Comparison of ENCODE assay signal across 8 cellular contexts in genomic region chr19:43575156-43575950, GRCh38. TPM values are rescaled to one million over a fixed set of nuclear protein-coding genes. Genes with fewer than 3 reads are reported as not detected.
DNase-seq lines count a peak whose midpoint lies in the region; ATAC-seq and TF ChIP-seq lines count a peak whose summit lies in the region.

Gene PINLYP (plus strand): TSS chr19:43575801. CDS start chr19:43577192, 1,391 bp downstream.
Gene XRCC1 (minus strand): TSS chr19:43575527. CDS start chr19:43575458, 69 bp downstream.

- peaks cover 41% of the 10 kb centered on the region for H3K4me1 Mint-ChIP-seq in activated CD4-positive, alpha-beta T cell treated with anti-CD3 and anti-CD28 coated beads for 36 hours

- peak within 1 kb of the TSS; percentile 87 for H3K4me3 Mint-ChIP-seq in activated CD4-positive, alpha-beta T cell treated with anti-CD3 and anti-CD28 coated beads for 36 hours

- DNase-seq in AG20443 (ENCODE audit: low spot score) (peak; percentile 99), NCI-H510A (lab: John Stamatoyannopoulos, UW) (peak; percentile 96), choroid plexus epithelial cell (ENCODE audit: low read depth) (peak; percentile 99), kidney glomerular epithelial cell (lab: John Stamatoyannopoulos, UW) (peak; percentile 96)
- DNase-seq in activated CD4-positive, alpha-beta T cell treated with anti-CD3 and anti-CD28 coated beads for 36 hours = peak; percentile 99
- peak; percentile 82 to 90 for DNase-seq in stimulated activated CD4-positive, alpha-beta T cell treated with anti-CD3 and anti-CD28 coated beads, Interleukin-1b, Interleukin-23, amount 100 ng/mL, for 1 hour (ENCODE audit: low read depth in 2 of 2)

- peaks cover 2% of the 10 kb centered on the region for H3K36me3 Mint-ChIP-seq in activated CD4-positive, alpha-beta T cell treated with anti-CD3 and anti-CD28 coated beads for 36 hours (ENCODE audit: low read depth)

- H3K27me3 Mint-ChIP-seq in activated CD4-positive, alpha-beta T cell treated with anti-CD3 and anti-CD28 coated beads for 36 hours = no peaks in the 10 kb centered on the region

- H3K9me3 Mint-ChIP-seq in activated CD4-positive, alpha-beta T cell treated with anti-CD3 and anti-CD28 coated beads for 36 hours (ENCODE audit: low read depth) = no peaks in the 10 kb centered on the region

- CTCF ChIA-PET in activated CD4-positive, alpha-beta T cell treated with anti-CD3 and anti-CD28 coated beads for 36 hours (lab: Charles Lee) = interaction anchor here (0.7 to 3.5 kb wide), 7 partner anchors 19 to 128 kb away, joined by 3 to 33 read pairs (median 5); partner anchors contain the start of genes IRGQ and ZNF576

- TF ChIP-seq CTCF in choroid plexus epithelial cell (conservative IDR thresholded peaks at IDR 0.05; ENCODE audit: low read depth, low read length) = no peak

- H3K4me3 ChIP-seq in choroid plexus epithelial cell (ENCODE audit: low read depth, low read length) = peak within 1 kb of the TSS; percentile 91

- POLR2A ChIA-PET in activated CD4-positive, alpha-beta T cell treated with anti-CD3 and anti-CD28 coated beads for 36 hours (lab: Charles Lee) = interaction anchor here (0.6 to 1.8 kb wide), 4 partner anchors 21 to 85 kb away, joined by 3 to 9 read pairs (median 5); partner anchors contain the start of genes IRGQ and ZNF576

- peak; percentile 66 for TF ChIP-seq POLR2A in GM19099 (IDR thresholded peaks at IDR 0.05; ENCODE audit: extremely low read depth, insufficient read length, low read depth)

- peak within 1 kb of the TSS; percentile 94 for H3K27ac Mint-ChIP-seq in activated CD4-positive, alpha-beta T cell treated with anti-CD3 and anti-CD28 coated beads for 36 hours

- ATAC-seq in HG03432 (IDR thresholded peaks at IDR 0.05; ENCODE audit: unreplicated experiment) = peak; percentile 95
- ATAC-seq in activated CD4-positive, alpha-beta T cell treated with anti-CD3 and anti-CD28 coated beads for 36 hours = peak; percentile 99

- intact Hi-C loops in activated CD4-positive, alpha-beta T cell treated with anti-CD3 and anti-CD28 coated beads for 36 hours (cut with DNase I, micrococcal nuclease) = loop anchor here (1.0 to 2.0 kb wide), 9 partner anchors 13 to 179 kb away; partner anchors contain the start of genes IRGQ (in 2 of the 2), ZNF428 (in 2 of the 2), ZNF576 (in 2 of the 2) and PHLDB3 (in 1 of the 2)

RNA-seq across cellular contexts. Expression of gene PINLYP, which starts in this region (rescaled TPM):
- 1 to 10 TPM; 3.5 to 3.6 TPM for total RNA-seq in activated CD4-positive, alpha-beta T cell treated with anti-CD3 and anti-CD28 coated beads for 36 hours

RNA-seq across cellular contexts. Expression of gene XRCC1, which starts in this region (rescaled TPM):
- total RNA-seq in activated CD4-positive, alpha-beta T cell treated with anti-CD3 and anti-CD28 coated beads for 36 hours = 10 to 100 TPM; 31.6 to 40.0 TPM

Comparison
In these comparisons a context has a peak if more than half of its experiments do, and no peak if none do; other contexts are left out.
1. Peak in every context shown above with its lines: DNase-seq, ATAC-seq and H3K4me3 ChIP-seq.